In genomic region chr14:61940669-61941420, GRCh38 we compare ENCODE assay signal across 22 cellular contexts.
DNase-seq lines count a peak whose midpoint lies in the region; ATAC-seq and TF ChIP-seq lines count a peak whose summit lies in the region.
"Had no signal": no experiment of that assay in that cellular context is flagged by ENCODE, and none has a peak within 500 bp of the region (broad histone marks: within the 10 kb centered on the region; RNA-seq: fewer than 3 reads in every experiment).

No MANE protein-coding gene starts in this region.

- WGBS in smooth muscle cell (ENCODE audit: low lambda C conversion rate) = 37% methylated on average over 7 of the region's 7 CpGs
- 40 to 53% methylated on average over 1 to 7 of the region's 7 CpGs for WGBS in transverse colon (ENCODE audit: low coverage in 1 of 2), 2 donors

- no peak overlapping the region for H3K27ac ChIP-seq in left lung
- no peak overlapping the region for H3K27ac ChIP-seq in smooth muscle cell (ENCODE audit: low read depth)
- H3K27ac ChIP-seq in transverse colon = no peak overlapping the region
- H3K27ac ChIP-seq: 22Rv1 had no signal

- ATAC-seq in left lung = peak; percentile 56
- ATAC-seq: activated naive CD8-positive, alpha-beta T cell treated with anti-CD3 and anti-CD28 coated beads, Interleukin-2, amount 50 U/mL, for 24 hours; HCT116 had no signal

- H3K27me3 ChIP-seq in left lung = no peaks in the 10 kb centered on the region
- no peaks in the 10 kb centered on the region for H3K27me3 ChIP-seq in smooth muscle cell (ENCODE audit: low read depth)
- H3K27me3 ChIP-seq in transverse colon = peaks cover 7% of the 10 kb centered on the region

- peaks cover 10% of the 10 kb centered on the region for H3K36me3 Mint-ChIP-seq in brain
- H3K36me3 Mint-ChIP-seq: mesothelial cell of epicardium had no signal

- in situ Hi-C loops in transverse colon (cut with MboI; ENCODE audit: low pct_ligation_motif_present in 1 of 4, low pct_unique_long_range_greater_than_20kb in 1 of 4, low sequenced_read_pairs in 3 of 4) = no loop called here

- peaks cover 39% of the 10 kb centered on the region for H3K4me1 Mint-ChIP-seq in brain
- H3K4me1 Mint-ChIP-seq: activated naive CD8-positive, alpha-beta T cell treated with anti-CD3 and anti-CD28 coated beads, Interleukin-2, amount 50 U/mL, for 24 hours; B cell had no signal

- no peak for TF ChIP-seq CTCF in brain (conservative IDR thresholded peaks at IDR 0.05)
- TF ChIP-seq CTCF in left lung (IDR thresholded peaks at IDR 0.05) = no peak
- no peak for TF ChIP-seq CTCF in smooth muscle cell (IDR thresholded peaks at IDR 0.05; ENCODE audit: borderline replicate concordance, insufficient read depth, poor library complexity, severe bottlenecking)
- no peak for TF ChIP-seq CTCF in transverse colon (IDR thresholded peaks at IDR 0.05)

- peak in 2 of 3 experiments; percentile 9 to 17 for DNase-seq in NCI-H1417 (lab: John Stamatoyannopoulos, UW)
- no peak for DNase-seq in NCI-H1417 treated with DMSO at 0.1 percent for 48 hours (lab: John Stamatoyannopoulos, UW)
- DNase-seq in left lung = no peak
- no peak for DNase-seq in smooth muscle cell (lab: John Stamatoyannopoulos, UW; ENCODE audit: unreplicated experiment)
- no peak for DNase-seq in stimulated activated CD4-positive, alpha-beta T cell treated with anti-CD3 and anti-CD28 coated beads, Interleukin-2, amount 100 ng/mL, for 24 hours
- no peak for DNase-seq in HT-29 (ENCODE audit: low spot score)
- DNase-seq in transverse colon = no peak
- DNase-seq: activated CD4-positive, alpha-beta T cell treated with anti-CD3 and anti-CD28 coated beads for 4 hours; activated naive CD8-positive, alpha-beta T cell treated with anti-CD3 and anti-CD28 coated beads, Interleukin-2, amount 50 U/mL, for 24 hours; COR-L47; DND-41; kidney; NCI-H1105; NCI-H2171; SHP77 treated with DMSO at 0.1 percent for 48 hours; stimulated activated CD4-positive, alpha-beta T cell treated with anti-CD3 and anti-CD28 coated beads, Interleukin-12 subunit alpha, Interleukin-12 subunit beta, amount 100 ng/mL, for 4 hours; T-helper 1 cell had no signal

- H3K9me3 Mint-ChIP-seq in brain = peaks cover 9 to 21% (median 16%) of the 10 kb centered on the region in 5 experiments
- H3K9me3 Mint-ChIP-seq: activated naive CD8-positive, alpha-beta T cell treated with anti-CD3 and anti-CD28 coated beads, Interleukin-2, amount 50 U/mL, for 24 hours had no signal

- no peak overlapping the region for H3K9ac ChIP-seq in smooth muscle cell (ENCODE audit: low read depth)

- H3K4me3 Mint-ChIP-seq in brain = peak overlapping the region in 1 of 5 experiments; percentile 34
- H3K4me3 Mint-ChIP-seq: activated naive CD8-positive, alpha-beta T cell treated with anti-CD3 and anti-CD28 coated beads, Interleukin-2, amount 50 U/mL, for 24 hours; B cell; mesothelial cell of epicardium had no signal

- H3K27ac Mint-ChIP-seq in brain = peak overlapping the region in 4 of 5 experiments; percentile 4 to 87 (median 68)
- H3K27ac Mint-ChIP-seq: activated naive CD8-positive, alpha-beta T cell treated with anti-CD3 and anti-CD28 coated beads, Interleukin-2, amount 50 U/mL, for 24 hours; B cell; mesothelial cell of epicardium had no signal

- TF ChIP-seq EP300 in transverse colon (IDR thresholded peaks at IDR 0.05; ENCODE audit: low read depth) = no peak

- no peaks in the 10 kb centered on the region for H4K20me1 ChIP-seq in smooth muscle cell (ENCODE audit: low read depth)

- H3K4me1 ChIP-seq in left lung = no peaks in the 10 kb centered on the region
- peaks cover 17% of the 10 kb centered on the region for H3K4me1 ChIP-seq in smooth muscle cell (ENCODE audit: low read depth)
- no peaks in the 10 kb centered on the region for H3K4me1 ChIP-seq in transverse colon

- H3F3A ChIP-seq in smooth muscle cell (ENCODE audit: low read depth) = no peaks in the 10 kb centered on the region

- H3K36me3 ChIP-seq in left lung (no peaks in the 10 kb centered on the region), smooth muscle cell (ENCODE audit: low read depth) (no peaks in the 10 kb centered on the region), transverse colon (no peaks in the 10 kb centered on the region)

- no peak overlapping the region for H2AFZ ChIP-seq in smooth muscle cell (ENCODE audit: low read depth)

- peaks cover 7% of the 10 kb centered on the region for H3K27me3 Mint-ChIP-seq in brain

- intact Hi-C loops in left lung (cut with DNase I) = no loop called here
- intact Hi-C loops in transverse colon (cut with DNase I; ENCODE audit: low total_unique reads) = no loop called here

- H3K4me3 ChIP-seq in left lung (no peak overlapping the region), smooth muscle cell (no peak overlapping the region), transverse colon (no peak overlapping the region)

- H3K9me3 ChIP-seq in left lung = peaks cover 0 to 5% of the 10 kb centered on the region in 2 donors
- no peaks in the 10 kb centered on the region for H3K9me3 ChIP-seq in smooth muscle cell (replicated peaks; ENCODE audit: low read depth)
- no peaks in the 10 kb centered on the region for H3K9me3 ChIP-seq in transverse colon

- no peak for TF ChIP-seq POLR2A in transverse colon (IDR thresholded peaks at IDR 0.05)

- H3K79me2 ChIP-seq in smooth muscle cell (ENCODE audit: low read depth) = no peaks in the 10 kb centered on the region

- H3K4me2 ChIP-seq in smooth muscle cell = peak overlapping the region; percentile 37

Comparison
In these comparisons a context has a peak if more than half of its experiments do, and no peak if none do; other contexts are left out.
1. DNase-seq: peak in NCI-H1417 (2 of 3); none in NCI-H1417 treated with DMSO at 0.1 percent for 48 hours (single experiment), left lung (0 of 2), smooth muscle cell (single experiment), stimulated activated CD4-positive, alpha-beta T cell treated with anti-CD3 and anti-CD28 coated beads, Interleukin-2, amount 100 ng/mL, for 24 hours (0 of 2), HT-29 (single experiment) and transverse colon (single experiment).